In the genomic region with DNA sequence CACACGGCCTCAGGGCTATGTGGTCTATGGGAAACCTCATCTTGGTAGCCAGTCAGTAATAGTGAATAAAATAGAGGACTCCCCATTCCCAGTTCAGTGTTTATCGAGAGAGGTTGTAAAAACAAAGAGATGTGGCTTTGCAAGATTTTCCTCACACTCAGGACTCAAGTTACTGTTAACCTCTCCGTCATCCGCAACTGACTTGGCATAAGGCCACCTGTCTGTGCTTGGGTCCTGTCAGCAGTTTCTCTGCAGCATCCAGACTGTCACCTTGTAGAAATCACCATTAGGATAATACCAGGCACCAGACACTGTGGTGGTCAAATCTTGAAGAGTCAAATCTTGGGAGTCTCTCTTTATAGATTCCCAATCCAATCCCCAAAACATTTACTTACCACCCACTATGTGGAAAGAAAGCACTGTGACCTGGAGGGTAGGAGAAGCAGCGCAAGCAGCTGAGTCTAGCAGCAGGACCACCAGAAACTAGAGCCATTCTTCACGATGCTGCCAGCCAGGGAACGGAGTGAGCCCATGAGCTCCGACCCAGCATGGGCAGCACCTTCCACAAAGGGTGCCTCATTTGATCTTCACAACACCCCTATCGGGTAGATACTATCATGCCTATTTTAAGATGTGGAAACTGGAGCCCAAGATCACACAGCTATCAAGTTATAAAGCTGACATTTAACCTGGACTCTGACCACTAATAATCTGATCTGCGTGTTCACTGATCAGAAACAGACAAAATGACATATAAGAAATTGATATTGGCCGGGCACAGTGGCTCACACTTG, we compare ENCODE assay signal across 11 cellular contexts. TPM values are rescaled to one million over a fixed set of nuclear protein-coding genes. Genes with fewer than 3 reads are reported as not detected.
DNase-seq lines count a peak whose midpoint lies in the region; ATAC-seq and TF ChIP-seq lines count a peak whose summit lies in the region.
"Had no signal": no experiment of that assay in that cellular context is flagged by ENCODE, and none has a peak within 500 bp of the region (broad histone marks: within the 10 kb centered on the region; RNA-seq: fewer than 3 reads in every experiment).

No MANE protein-coding gene starts in this region.

- TF ChIP-seq CTCF in cardiac fibroblast (IDR thresholded peaks at IDR 0.05; ENCODE audit: low read depth, low read length) (no peak), progenitor cell of endocrine pancreas (IDR thresholded peaks at IDR 0.05; ENCODE audit: unreplicated experiment) (no peak)

- H3K4me3 Mint-ChIP-seq in IgD-negative memory B cell = peak overlapping the region in 3 of 4 donors; percentile 11 to 71 (median 24)
- H3K4me3 Mint-ChIP-seq in progenitor cell of endocrine pancreas (ENCODE audit: low read depth) = no peak overlapping the region

- H3K36me3 Mint-ChIP-seq in IgD-negative memory B cell (no peaks in the 10 kb centered on the region), progenitor cell of endocrine pancreas (ENCODE audit: insufficient read depth) (peaks cover 12% of the 10 kb centered on the region)

- H3K27ac Mint-ChIP-seq in IgD-negative memory B cell (peak overlapping the region in 2 of 3 donors; percentile 78 to 91), progenitor cell of endocrine pancreas (no peak overlapping the region)

- ATAC-seq in GM19467 (IDR thresholded peaks at IDR 0.05; ENCODE audit: unreplicated experiment) (peak; percentile 4), HG02981 (IDR thresholded peaks at IDR 0.05; ENCODE audit: unreplicated experiment) (no peak)

- H3K4me3 ChIP-seq in cardiac fibroblast (replicated peaks in 1 of 2; ENCODE audit: low read depth in 2 of 2, low read length in 2 of 2) = no peak overlapping the region

- H3K4me1 Mint-ChIP-seq in IgD-negative memory B cell (peaks cover 57 to 68% (median 60%) of the 10 kb centered on the region in 3 donors), progenitor cell of endocrine pancreas (ENCODE audit: low read depth) (no peaks in the 10 kb centered on the region)

- H3K27me3 Mint-ChIP-seq in IgD-negative memory B cell (no peaks in the 10 kb centered on the region), progenitor cell of endocrine pancreas (peaks cover 13% of the 10 kb centered on the region)

- H3K9me3 Mint-ChIP-seq in IgD-negative memory B cell (no peaks in the 10 kb centered on the region), progenitor cell of endocrine pancreas (ENCODE audit: low read depth) (no peaks in the 10 kb centered on the region)

- peak; percentile 53 for DNase-seq in Daoy (ENCODE audit: low read depth)
- peak; percentile 26 to 32 for DNase-seq in cardiac fibroblast (ENCODE audit: low read depth in 2 of 2)
- DNase-seq in NCI-H1436 treated with DMSO at 0.1 percent for 48 hours (lab: John Stamatoyannopoulos, UW) = no peak
- DNase-seq in progenitor cell of endocrine pancreas (ENCODE audit: low spot score, unreplicated experiment) = no peak
- DNase-seq in hypothalamus (lab: John Stamatoyannopoulos, UW) = no peak
- DNase-seq: activated CD4-positive, CD25-positive, alpha-beta regulatory T cell; mammary epithelial cell; small intestine had no signal

RNA-seq across cellular contexts. Expression of gene GPR25, which starts 5.6 kb away (rescaled TPM):
- total RNA-seq in Daoy (2014; rRNA removed; shearing (Covaris generic)) = not detected in 2 replicates
- 41.1 TPM for polyA plus RNA-seq in IgD-negative memory B cell
- total RNA-seq in progenitor cell of endocrine pancreas = not detected in 2 replicates
- total RNA-seq: mammary epithelial cell had no signal
- polyA plus RNA-seq: mammary epithelial cell had no signal

RNA-seq across cellular contexts. Expression of gene INAVA, which starts 27.5 kb away (rescaled TPM):
- 7.3 and 7.5 TPM in 2 replicates for total RNA-seq in Daoy (2014; rRNA removed; shearing (Covaris generic))
- polyA plus RNA-seq in IgD-negative memory B cell = not detected
- 82.9 and 84.2 TPM in 2 replicates for total RNA-seq in progenitor cell of endocrine pancreas

Comparison
In these comparisons a context has a peak if more than half of its experiments do, and no peak if none do; other contexts are left out.
1. DNase-seq: peak in Daoy (single experiment) and cardiac fibroblast (2 of 2); none in NCI-H1436 treated with DMSO at 0.1 percent for 48 hours (single experiment), progenitor cell of endocrine pancreas (single experiment) and hypothalamus (0 of 51).